In the genomic region with DNA sequence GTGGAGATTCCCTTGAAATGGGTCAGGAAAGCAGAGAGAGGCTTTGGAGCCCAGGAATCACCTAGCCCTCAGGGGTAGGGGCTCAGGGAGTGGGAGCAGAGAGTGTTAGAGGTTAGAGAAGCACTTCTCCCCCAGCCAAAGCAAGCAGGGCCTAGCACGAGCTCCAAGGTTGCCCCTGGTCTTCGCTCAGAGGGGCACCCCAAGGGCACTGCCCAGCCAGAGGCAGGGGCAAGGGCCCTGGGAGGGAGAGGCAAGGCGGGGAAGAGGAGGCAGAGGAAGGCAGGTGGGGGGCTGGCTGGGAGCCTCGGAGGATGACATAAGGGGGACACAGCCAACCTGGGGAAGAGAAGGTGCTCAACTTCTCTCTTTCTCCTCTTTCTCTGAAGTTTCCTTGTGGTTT, we compare ENCODE assay signal across 18 cellular contexts.
DNase-seq lines count a peak whose midpoint lies in the region; ATAC-seq, FAIRE-seq and TF ChIP-seq lines count a peak whose summit lies in the region.
"Had no signal": no experiment of that assay in that cellular context is flagged by ENCODE, and none has a peak within 500 bp of the region (broad histone marks: within the 10 kb centered on the region; RNA-seq: fewer than 3 reads in every experiment).

No MANE protein-coding gene starts in this region.

- FAIRE-seq in kidney (lab: Jason Lieb, UNC): no peak
- FAIRE-seq: endometrium, RCC 7860 had no signal

- H3K4me1 ChIP-seq in BLaER1 (peaks cover 17% of the 10 kb centered on the region), ascending aorta (peaks cover 0 to 22% of the 10 kb centered on the region in 2 donors), kidney (ENCODE audit: control insufficient read depth in 1 of 2, insufficient read depth in 1 of 2, low read depth in 1 of 2, low read length in 2 of 2) (peaks cover 37 to 49% of the 10 kb centered on the region in 2 donors), gastrocnemius medialis (peaks cover 56 to 81% of the 10 kb centered on the region in 2 donors)
- H3K4me1 ChIP-seq: Caco-2 had no signal

- POLR2A ChIA-PET in T-cell (lab: Charles Lee): no interaction called here

- no peak overlapping the region for H3K9ac ChIP-seq in BLaER1
- peak overlapping the region in 1 of 2 donors; percentile 34 for H3K9ac ChIP-seq in kidney (ENCODE audit: low read length in 2 of 2)

- no peaks in the 10 kb centered on the region for H3K9me3 Mint-ChIP-seq in T-cell
- H3K9me3 Mint-ChIP-seq: activated T-helper 2 cell treated with anti-CD3 and anti-CD28 coated beads, Interferon-gamma antibody, Interleukin-2, Interleukin-4, amounts not matched to agents 10 μg/mL and 5 μg/mL and 100 μg/mL, durations not matched to agents 14 hours and 24 hours and 36 hours; immature natural killer cell; WTC11 had no signal

- H3K27ac Mint-ChIP-seq in T-cell: no peak overlapping the region
- H3K27ac Mint-ChIP-seq: activated T-helper 2 cell treated with anti-CD3 and anti-CD28 coated beads, Interferon-gamma antibody, Interleukin-2, Interleukin-4, amounts not matched to agents 10 μg/mL and 5 μg/mL and 100 μg/mL, durations not matched to agents 14 hours and 24 hours and 36 hours; immature natural killer cell had no signal

- H3K4me3 Mint-ChIP-seq in T-cell: no peak overlapping the region
- H3K4me3 Mint-ChIP-seq: immature natural killer cell, WTC11 had no signal

- intact Hi-C loops in ascending aorta (cut with DNase I) (loop anchor here (2.0 kb wide), 1 partner anchor 30 kb away; no protein-coding TSS in a partner anchor), kidney (cut with DNase I) (no loop called here), gastrocnemius medialis (cut with DNase I; ENCODE audit: low total_unique reads) (loop anchor here (1.0 to 2.0 kb wide), 4 partner anchors 22 to 70 kb away; no protein-coding TSS in a partner anchor), sciatic nerve (cut with DNase I) (no loop called here)

- H3K27me3 ChIP-seq in BLaER1: no peaks in the 10 kb centered on the region
- no peaks in the 10 kb centered on the region for H3K27me3 ChIP-seq in ascending aorta
- H3K27me3 ChIP-seq in gastrocnemius medialis: no peaks in the 10 kb centered on the region
- H3K27me3 ChIP-seq: foreskin keratinocyte, ovary had no signal

- H3K4me2 ChIP-seq in BLaER1: peak overlapping the region; percentile 69; the same call in 1 of the 2 replicates

- CTCF ChIA-PET in T-cell (lab: Charles Lee): no interaction called here

- peaks cover 0 to 4% of the 10 kb centered on the region in 2 donors for H3K27me3 Mint-ChIP-seq in T-cell

- TF ChIP-seq POLR2A in gastrocnemius medialis (IDR thresholded peaks at IDR 0.05): no peak

- DNase-seq in ascending aorta (ENCODE audit: low spot score in 2 of 2): no peak
- no peak for DNase-seq in kidney
- peak in 1 of 2 donors; percentile 50 for DNase-seq in gastrocnemius medialis
- no peak for DNase-seq in NCI-H2107 treated with DMSO at 0.1 percent for 48 hours (lab: John Stamatoyannopoulos, UW; ENCODE audit: unreplicated experiment)
- no peak for DNase-seq in sciatic nerve (ENCODE audit: low spot score)
- no peak for DNase-seq in T-cell
- DNase-seq: Caco-2; immature natural killer cell; ovary; stimulated activated CD4-positive, alpha-beta T cell treated with anti-CD3 and anti-CD28 coated beads, Interleukin-12 subunit alpha, Interleukin-12 subunit beta, amount 100 ng/mL, for 4 hours; stimulated activated naive CD4-positive, alpha-beta T cell treated with Interleukin-2 at 50 U/mL for 16 hours had no signal

- in situ Hi-C loops in gastrocnemius medialis (cut with MboI; ENCODE audit: low sequenced_read_pairs in 4 of 4): no loop called here

- H3K27ac ChIP-seq in BLaER1 (no peak overlapping the region), ascending aorta (peak overlapping the region; percentile 35 to 76), kidney (ENCODE audit: low read depth in 2 of 2, low read length in 2 of 2) (peak overlapping the region; percentile 56 to 71), gastrocnemius medialis (peak overlapping the region; percentile 93 to 100 (median 98))
- H3K27ac ChIP-seq: foreskin keratinocyte, ovary had no signal

- no peaks in the 10 kb centered on the region for H3K4me1 Mint-ChIP-seq in T-cell
- H3K4me1 Mint-ChIP-seq: immature natural killer cell had no signal

- H3K36me3 ChIP-seq in BLaER1 (no peaks in the 10 kb centered on the region), ascending aorta (no peaks in the 10 kb centered on the region), kidney (ENCODE audit: control insufficient read depth in 1 of 2, insufficient read depth in 2 of 2, low read length in 2 of 2) (no peaks in the 10 kb centered on the region), gastrocnemius medialis (no peaks in the 10 kb centered on the region)
- H3K36me3 ChIP-seq: ovary had no signal

- ATAC-seq in gastrocnemius medialis (peak; percentile 3 to 20), GM18907 (IDR thresholded peaks at IDR 0.05; ENCODE audit: unreplicated experiment) (no peak), sciatic nerve (no peak), T-cell (replicated peaks in 1 of 4) (no peak)
- ATAC-seq: foreskin keratinocyte, WTC11 had no signal

- no peaks in the 10 kb centered on the region for H4K20me1 ChIP-seq in BLaER1

- H3K36me3 Mint-ChIP-seq in T-cell: no peaks in the 10 kb centered on the region
- H3K36me3 Mint-ChIP-seq: immature natural killer cell, WTC11 had no signal

- H3K9me3 ChIP-seq in BLaER1: no peaks in the 10 kb centered on the region
- no peaks in the 10 kb centered on the region for H3K9me3 ChIP-seq in ascending aorta
- H3K9me3 ChIP-seq in kidney (ENCODE audit: control insufficient read depth in 1 of 2, low read length in 2 of 2): no peaks in the 10 kb centered on the region
- no peaks in the 10 kb centered on the region for H3K9me3 ChIP-seq in gastrocnemius medialis
- H3K9me3 ChIP-seq: Caco-2, ovary had no signal

- no peak overlapping the region for H3K4me3 ChIP-seq in BLaER1
- H3K4me3 ChIP-seq in ascending aorta: no peak overlapping the region
- no peak overlapping the region for H3K4me3 ChIP-seq in kidney (ENCODE audit: low read length in 2 of 2)
- peak overlapping the region in 2 of 4 donors; percentile 3 to 6 for H3K4me3 ChIP-seq in gastrocnemius medialis
- H3K4me3 ChIP-seq: ovary had no signal

- no peak for TF ChIP-seq CTCF in ascending aorta (IDR thresholded peaks at IDR 0.05)
- no peak for TF ChIP-seq CTCF in kidney (IDR thresholded peaks at IDR 0.05; ENCODE audit: borderline replicate concordance, extremely low read depth, insufficient read depth)
- no peak for TF ChIP-seq CTCF in gastrocnemius medialis (IDR thresholded peaks at IDR 0.05 in 4 of 5, conservative IDR thresholded peaks at IDR 0.05 in 1 of 5)

Comparison
In these comparisons a context has a peak if more than half of its experiments do, and no peak if none do; other contexts are left out.
1. ATAC-seq: peak in gastrocnemius medialis (2 of 2); none in GM18907 (single experiment), sciatic nerve (single experiment) and T-cell (0 of 4).
2. intact Hi-C loops: an anchor here in ascending aorta (2.0 kb wide) and gastrocnemius medialis (1.0 to 2.0 kb wide); none called in kidney and sciatic nerve.